Comparison of ENCODE assay signal across 3 cellular contexts in genomic region chr5:178212241-178213002, GRCh38.
TF ChIP-seq lines count a peak whose summit lies in the region.

No MANE protein-coding gene starts in this region.

TF ChIP-seq in SK-N-SH treated with all-trans-retinoic acid at 6 μM for 48 hours, 23 proteins besides CTCF, POLR2A, EP300 and RAD21 (continued from another document):
- TF ChIP-seq RARB (CRISPR knock-in tag; IDR thresholded peaks at IDR 0.05) (no peak), ZFP30 (CRISPR knock-in tag; IDR thresholded peaks at IDR 0.05) (no peak), ISL1 (CRISPR knock-in tag; IDR thresholded peaks at IDR 0.05) (no peak), POU6F1 (CRISPR knock-in tag; IDR thresholded peaks at IDR 0.05; ENCODE audit: borderline replicate concordance, low read depth) (no peak), PPARA (CRISPR knock-in tag; IDR thresholded peaks at IDR 0.05; ENCODE audit: borderline replicate concordance) (no peak)

TF ChIP-seq in SK-N-SH, 30 proteins besides CTCF, POLR2A, EP300 and RAD21 (continued from another document):
- TF ChIP-seq ZBTB33 (IDR thresholded peaks at IDR 0.05; ENCODE audit: borderline replicate concordance, low read depth), result no peak
- TF ChIP-seq PBX3 (IDR thresholded peaks at IDR 0.05), result no peak
- TF ChIP-seq TCF12 (IDR thresholded peaks at IDR 0.05), result no peak
- no peak for TF ChIP-seq TEAD4 (IDR thresholded peaks at IDR 0.05; ENCODE audit: borderline replicate concordance, insufficient read depth)
- TF ChIP-seq USF2 (IDR thresholded peaks at IDR 0.05; ENCODE audit: borderline replicate concordance, low read depth, low read length), result no peak
- TF ChIP-seq GATA2 (CRISPR knock-in tag; IDR thresholded peaks at IDR 0.05), result no peak
- TF ChIP-seq REST (IDR thresholded peaks at IDR 0.05; ENCODE audit: low read depth, low read length), result no peak
- no peak for TF ChIP-seq MEF2A (IDR thresholded peaks at IDR 0.05; ENCODE audit: borderline replicate concordance, low read depth)
- no peak for TF ChIP-seq IRF3 (IDR thresholded peaks at IDR 0.05; ENCODE audit: low read depth, low read length)
- no peak for TF ChIP-seq JUND (IDR thresholded peaks at IDR 0.05)
- no peak for TF ChIP-seq YY1 (IDR thresholded peaks at IDR 0.05; ENCODE audit: low read depth)
- no peak for TF ChIP-seq USF1 (IDR thresholded peaks at IDR 0.05; ENCODE audit: borderline replicate concordance, low read depth)
- no peak for TF ChIP-seq RXRA (IDR thresholded peaks at IDR 0.05; ENCODE audit: borderline replicate concordance, low read depth)
- no peak for TF ChIP-seq RFX5 (IDR thresholded peaks at IDR 0.05; ENCODE audit: low read length)

TF ChIP-seq in HEK293, 187 proteins besides CTCF, POLR2A, EP300 and RAD21 (continued from another document):
- TF ChIP-seq ZNF692 (tag by site-specific recombination; IDR thresholded peaks at IDR 0.05), result no peak
- no peak for TF ChIP-seq ZNF549 (tag by site-specific recombination; IDR thresholded peaks at IDR 0.05)
- TF ChIP-seq ZNF558 (tag by site-specific recombination; IDR thresholded peaks at IDR 0.05), result no peak
- TF ChIP-seq GLIS1 (tag by site-specific recombination; IDR thresholded peaks at IDR 0.05), result no peak
- no peak for TF ChIP-seq ZEB2 (tag by site-specific recombination; IDR thresholded peaks at IDR 0.05)
- no peak for TF ChIP-seq ATF2 (tag by site-specific recombination; IDR thresholded peaks at IDR 0.05; ENCODE audit: low read depth)
- no peak for TF ChIP-seq ZNF560 (tag by site-specific recombination; IDR thresholded peaks at IDR 0.05; ENCODE audit: borderline replicate concordance)
- TF ChIP-seq ZNF280C (tag by site-specific recombination; IDR thresholded peaks at IDR 0.05), result no peak
- no peak for TF ChIP-seq KLF9 (tag by site-specific recombination; IDR thresholded peaks at IDR 0.05; ENCODE audit: low read depth)
